Comparison of ENCODE assay signal across 8 cellular contexts in genomic region chr3:5186854-5187151, GRCh38. TPM values are rescaled to one million over a fixed set of nuclear protein-coding genes. Genes with fewer than 3 reads are reported as not detected.
DNase-seq lines count a peak whose midpoint lies in the region; ATAC-seq and TF ChIP-seq lines count a peak whose summit lies in the region.

No MANE protein-coding gene starts in this region.

- intact Hi-C loops in activated CD4-positive, alpha-beta memory T cell treated with anti-CD3 and anti-CD28 coated beads for 36 hours (cut with micrococcal nuclease), result loop anchor here (1.0 to 10.0 kb wide), 7 partner anchors 26 to 694 kb away; partner anchors contain the start of genes ARL8B, BHLHE40 and ITPR1

- TF ChIP-seq CTCF in hepatocyte (IDR thresholded peaks at IDR 0.05; ENCODE audit: poor library complexity), result no peak

- peak overlapping the region; percentile 50 for H2AFZ ChIP-seq in hepatocyte

- peaks cover 40% of the 10 kb centered on the region for H3K79me2 ChIP-seq in hepatocyte

- H3K4me1 ChIP-seq in hepatocyte (ENCODE audit: insufficient read depth), result peaks cover 20% of the 10 kb centered on the region

- H3K4me2 ChIP-seq in hepatocyte, result peak overlapping the region; percentile 84

- no peaks in the 10 kb centered on the region for H3K9me3 Mint-ChIP-seq in activated CD8-positive, alpha-beta memory T cell treated with anti-CD3 and anti-CD28 coated beads, Interleukin-2, amount 10 ng/mL, durations not matched to agents 7 days and 5 days (ENCODE audit: low read depth)
- no peaks in the 10 kb centered on the region for H3K9me3 Mint-ChIP-seq in activated CD4-positive, alpha-beta memory T cell treated with anti-CD3 and anti-CD28 coated beads for 36 hours
- H3K9me3 Mint-ChIP-seq in stimulated activated naive B cell treated with anti-CD40 and anti-IgM and Interleukin-4, amounts not matched to agents 10 μg/mL and 1 μg/mL and 100 μg/mL, for 72 hours, result no peaks in the 10 kb centered on the region

- no peaks in the 10 kb centered on the region for H3K36me3 ChIP-seq in hepatocyte (replicated peaks; ENCODE audit: insufficient read depth, low read depth)

- H3K9me2 ChIP-seq in hepatocyte (replicated peaks; ENCODE audit: insufficient read depth), result no peaks in the 10 kb centered on the region

- CTCF ChIA-PET in activated CD8-positive, alpha-beta memory T cell treated with anti-CD3 and anti-CD28 coated beads, Interleukin-2, amount 10 ng/mL, durations not matched to agents 7 days and 5 days (lab: Charles Lee), result interaction anchor here (1.0 to 3.0 kb wide), 3 partner anchors 11 to 475 kb away, joined by 3 to 25 read pairs (median 4); no protein-coding TSS in a partner anchor
- CTCF ChIA-PET in activated CD4-positive, alpha-beta memory T cell treated with anti-CD3 and anti-CD28 coated beads for 36 hours (lab: Charles Lee), result interaction anchor here (1.5 to 2.0 kb wide), 4 partner anchors 18 to 65 kb away, joined by 3 to 9 read pairs (median 7); no protein-coding TSS in a partner anchor

- peak overlapping the region; percentile 38 for H3K4me3 ChIP-seq in hepatocyte

- H4K20me1 ChIP-seq in hepatocyte (ENCODE audit: insufficient read depth, poor library complexity, severe bottlenecking), result no peaks in the 10 kb centered on the region

- peaks cover 17% of the 10 kb centered on the region for H3K4me1 Mint-ChIP-seq in activated CD8-positive, alpha-beta memory T cell treated with anti-CD3 and anti-CD28 coated beads, Interleukin-2, amount 10 ng/mL, durations not matched to agents 7 days and 5 days
- peaks cover 23% of the 10 kb centered on the region for H3K4me1 Mint-ChIP-seq in activated CD4-positive, alpha-beta memory T cell treated with anti-CD3 and anti-CD28 coated beads for 36 hours (ENCODE audit: low read depth)
- peaks cover 29 to 61% of the 10 kb centered on the region in 2 donors for H3K4me1 Mint-ChIP-seq in stimulated activated naive B cell treated with anti-CD40 and anti-IgM and Interleukin-4, amounts not matched to agents 10 μg/mL and 1 μg/mL and 100 μg/mL, for 72 hours

- H3K4me3 Mint-ChIP-seq in activated CD8-positive, alpha-beta memory T cell treated with anti-CD3 and anti-CD28 coated beads, Interleukin-2, amount 10 ng/mL, durations not matched to agents 7 days and 5 days, result peak overlapping the region; percentile 93
- H3K4me3 Mint-ChIP-seq in activated CD4-positive, alpha-beta memory T cell treated with anti-CD3 and anti-CD28 coated beads for 36 hours, result peak overlapping the region; percentile 94
- peak overlapping the region; percentile 92 to 98 for H3K4me3 Mint-ChIP-seq in stimulated activated naive B cell treated with anti-CD40 and anti-IgM and Interleukin-4, amounts not matched to agents 10 μg/mL and 1 μg/mL and 100 μg/mL, for 72 hours

- POLR2A ChIA-PET in activated CD4-positive, alpha-beta memory T cell treated with anti-CD3 and anti-CD28 coated beads for 36 hours (lab: Charles Lee), result interaction anchor here (0.9 to 5.1 kb wide), 7 partner anchors 12 to 447 kb away, joined by 3 to 109 read pairs (median 3); partner anchors contain the start of gene ARL8B

- no peak for DNase-seq in activated CD8-positive, alpha-beta memory T cell treated with anti-CD3 and anti-CD28 coated beads, Interleukin-2, amount 10 ng/mL, durations not matched to agents 7 days and 5 days
- no peak for DNase-seq in activated CD8-positive, alpha-beta memory T cell treated with anti-CD3 and anti-CD28 coated beads, Interleukin-2, amount 50 U/mL, for 48 hours
- DNase-seq in activated CD4-positive, alpha-beta memory T cell treated with anti-CD3 and anti-CD28 coated beads for 36 hours, result no peak
- DNase-seq in hepatocyte (ENCODE audit: low spot score) (peak; percentile 53), GM19238 (ENCODE audit: insufficient read length, low spot score) (no peak)
- DNase-seq in stimulated activated naive B cell treated with anti-CD40 and anti-IgM and Interleukin-4, amounts not matched to agents 10 μg/mL and 1 μg/mL and 100 μg/mL, for 72 hours, result no peak

- H3K9me3 ChIP-seq in hepatocyte (ENCODE audit: low read depth), result no peaks in the 10 kb centered on the region

- H3K27ac ChIP-seq in hepatocyte, result peak overlapping the region; percentile 74

- no peaks in the 10 kb centered on the region for H3K27me3 Mint-ChIP-seq in activated CD8-positive, alpha-beta memory T cell treated with anti-CD3 and anti-CD28 coated beads, Interleukin-2, amount 10 ng/mL, durations not matched to agents 7 days and 5 days
- H3K27me3 Mint-ChIP-seq in activated CD4-positive, alpha-beta memory T cell treated with anti-CD3 and anti-CD28 coated beads for 36 hours, result no peaks in the 10 kb centered on the region
- no peaks in the 10 kb centered on the region for H3K27me3 Mint-ChIP-seq in stimulated activated naive B cell treated with anti-CD40 and anti-IgM and Interleukin-4, amounts not matched to agents 10 μg/mL and 1 μg/mL and 100 μg/mL, for 72 hours

- WGBS in hepatocyte (ENCODE audit: low lambda C conversion rate, missing lambda C conversion rate), result 7% methylated on average over 8 of the region's 8 CpGs

- ATAC-seq in activated CD8-positive, alpha-beta memory T cell treated with anti-CD3 and anti-CD28 coated beads, Interleukin-2, amount 10 ng/mL, durations not matched to agents 7 days and 5 days, result no peak
- no peak for ATAC-seq in stimulated activated naive B cell treated with anti-CD40 and anti-IgM and Interleukin-4, amounts not matched to agents 10 μg/mL and 1 μg/mL and 100 μg/mL, for 72 hours (replicated peaks)
- ATAC-seq in GM21381 (IDR thresholded peaks at IDR 0.05; ENCODE audit: unreplicated experiment), result no peak
- no peak for ATAC-seq in HG02938 (IDR thresholded peaks at IDR 0.05; ENCODE audit: unreplicated experiment)

- H3K27ac Mint-ChIP-seq in activated CD8-positive, alpha-beta memory T cell treated with anti-CD3 and anti-CD28 coated beads, Interleukin-2, amount 10 ng/mL, durations not matched to agents 7 days and 5 days, result peak overlapping the region; percentile 92
- peak overlapping the region; percentile 88 for H3K27ac Mint-ChIP-seq in activated CD4-positive, alpha-beta memory T cell treated with anti-CD3 and anti-CD28 coated beads for 36 hours
- H3K27ac Mint-ChIP-seq in stimulated activated naive B cell treated with anti-CD40 and anti-IgM and Interleukin-4, amounts not matched to agents 10 μg/mL and 1 μg/mL and 100 μg/mL, for 72 hours, result peak overlapping the region; percentile 98

- H3K36me3 Mint-ChIP-seq in activated CD8-positive, alpha-beta memory T cell treated with anti-CD3 and anti-CD28 coated beads, Interleukin-2, amount 10 ng/mL, durations not matched to agents 7 days and 5 days, result peaks cover 20% of the 10 kb centered on the region
- peaks cover 32% of the 10 kb centered on the region for H3K36me3 Mint-ChIP-seq in activated CD4-positive, alpha-beta memory T cell treated with anti-CD3 and anti-CD28 coated beads for 36 hours
- H3K36me3 Mint-ChIP-seq in stimulated activated naive B cell treated with anti-CD40 and anti-IgM and Interleukin-4, amounts not matched to agents 10 μg/mL and 1 μg/mL and 100 μg/mL, for 72 hours, result peaks cover 33 to 58% of the 10 kb centered on the region in 2 donors

- no peaks in the 10 kb centered on the region for H3K27me3 ChIP-seq in hepatocyte

RNA-seq across cellular contexts. Expression of gene EDEM1, which starts 0.7 kb away (rescaled TPM):
- 100 to 1,000 TPM in 1 of 2 experiments, 10 to 100 TPM in 1; 79.0 to 119 TPM for total RNA-seq in activated CD8-positive, alpha-beta memory T cell treated with anti-CD3 and anti-CD28 coated beads, Interleukin-2, amount 10 ng/mL, durations not matched to agents 7 days and 5 days
- total RNA-seq in activated CD4-positive, alpha-beta memory T cell treated with anti-CD3 and anti-CD28 coated beads for 36 hours, result 100 to 1,000 TPM; 192 to 203 TPM
- total RNA-seq in hepatocyte, result 39.2 and 58.3 TPM in 2 replicates
- polyA plus RNA-seq in hepatocyte, result 18.5 and 22.6 TPM in 2 replicates
